In genomic region chr6:89597372-89597771, GRCh38 we compare ENCODE assay signal across 12 cellular contexts. TPM values are rescaled to one million over a fixed set of nuclear protein-coding genes. Genes with fewer than 3 reads are reported as not detected.
DNase-seq lines count a peak whose midpoint lies in the region; ATAC-seq and TF ChIP-seq lines count a peak whose summit lies in the region.
"Had no signal": no experiment of that assay in that cellular context is flagged by ENCODE, and none has a peak within 500 bp of the region (broad histone marks: within the 10 kb centered on the region; RNA-seq: fewer than 3 reads in every experiment).

No MANE protein-coding gene starts in this region.

- no peaks in the 10 kb centered on the region for H3K36me3 ChIP-seq in MM.1S (replicated peaks; ENCODE audit: insufficient read depth, low read length)
- H3K36me3 ChIP-seq in tibial artery: peaks cover 0 to 7% (median 0%) of the 10 kb centered on the region in 3 donors

- no peak for DNase-seq in activated CD8-positive, alpha-beta memory T cell treated with anti-CD3 and anti-CD28 coated beads, Interleukin-2, amount 10 ng/mL, durations not matched to agents 7 days and 5 days
- no peak for DNase-seq in activated CD8-positive, alpha-beta memory T cell treated with anti-CD3 and anti-CD28 coated beads, Interleukin-2, amount 50 U/mL, for 48 hours
- DNase-seq in MM.1S (no peak), tibial artery (no peak), OCI-M2 (lab: John Stamatoyannopoulos, UW; ENCODE audit: unreplicated experiment) (no peak)
- DNase-seq: DMS79, H9 had no signal

- H3K9me3 ChIP-seq in MM.1S (replicated peaks; ENCODE audit: insufficient read depth, low read length) (no peaks in the 10 kb centered on the region), tibial artery (no peaks in the 10 kb centered on the region)
- H3K9me3 ChIP-seq: SK-N-SH had no signal

- H3K27me3 ChIP-seq in MM.1S (replicated peaks; ENCODE audit: insufficient read depth, low read length): no peaks in the 10 kb centered on the region
- H3K27me3 ChIP-seq in tibial artery: no peaks in the 10 kb centered on the region

- peak overlapping the region; percentile 49 for H3K27ac Mint-ChIP-seq in activated CD8-positive, alpha-beta memory T cell treated with anti-CD3 and anti-CD28 coated beads, Interleukin-2, amount 10 ng/mL, durations not matched to agents 7 days and 5 days
- H3K27ac Mint-ChIP-seq in T-helper 1 cell treated with Interleukin-12 subunit alpha and Interleukin-12 subunit beta and Interleukin-4 antibody, amounts not matched to agents 30 μg/mL and 1 μg/mL, for 36 hours: peak overlapping the region; percentile 97
- H3K27ac Mint-ChIP-seq: H9 had no signal

- no peak for ATAC-seq in activated CD8-positive, alpha-beta memory T cell treated with anti-CD3 and anti-CD28 coated beads, Interleukin-2, amount 10 ng/mL, durations not matched to agents 7 days and 5 days
- ATAC-seq in HG02610 (IDR thresholded peaks at IDR 0.05; ENCODE audit: unreplicated experiment): no peak

- H2AFZ ChIP-seq in MM.1S (ENCODE audit: low read length): no peak overlapping the region

- no peaks in the 10 kb centered on the region for H3K79me2 ChIP-seq in MM.1S (ENCODE audit: low read length)

- H3K27ac ChIP-seq in MM.1S (ENCODE audit: low read length): peak overlapping the region; percentile 14; the same call in 1 of the 2 replicates
- peak overlapping the region; percentile 11 to 26 for H3K27ac ChIP-seq in tibial artery
- H3K27ac ChIP-seq: C4-2B had no signal

- peaks cover 8% of the 10 kb centered on the region; the same call in 1 of the 2 replicates for H3F3A ChIP-seq in MM.1S (ENCODE audit: insufficient read depth, low read length)

- intact Hi-C loops in tibial artery (cut with DNase I; ENCODE audit: low total_unique reads): no loop called here

- no peaks in the 10 kb centered on the region for H3K9me2 ChIP-seq in MM.1S (replicated peaks; ENCODE audit: insufficient read depth, low read length)
- H3K9me2 ChIP-seq: SK-N-SH had no signal

- H4K20me1 ChIP-seq in MM.1S (ENCODE audit: insufficient read depth, low read length): no peaks in the 10 kb centered on the region

- TF ChIP-seq CTCF in MM.1S (IDR thresholded peaks at IDR 0.05; ENCODE audit: low read length) (no peak), tibial artery (IDR thresholded peaks at IDR 0.05) (no peak)

- no peaks in the 10 kb centered on the region for H3K9me3 Mint-ChIP-seq in activated CD8-positive, alpha-beta memory T cell treated with anti-CD3 and anti-CD28 coated beads, Interleukin-2, amount 10 ng/mL, durations not matched to agents 7 days and 5 days (ENCODE audit: low read depth)
- H3K9me3 Mint-ChIP-seq in T-helper 1 cell treated with Interleukin-12 subunit alpha and Interleukin-12 subunit beta and Interleukin-4 antibody, amounts not matched to agents 30 μg/mL and 1 μg/mL, for 36 hours: peaks cover 21% of the 10 kb centered on the region
- H3K9me3 Mint-ChIP-seq: H9 had no signal

- CTCF ChIA-PET in activated CD8-positive, alpha-beta memory T cell treated with anti-CD3 and anti-CD28 coated beads, Interleukin-2, amount 10 ng/mL, durations not matched to agents 7 days and 5 days (lab: Charles Lee): interaction anchor here (1.6 to 1.7 kb wide), 3 partner anchors 12 to 225 kb away, joined by 9 read pairs; partner anchors contain the start of gene ANKRD6

- peaks cover 30% of the 10 kb centered on the region for H3K4me1 ChIP-seq in MM.1S (ENCODE audit: low read length)
- peaks cover 0 to 33% (median 0%) of the 10 kb centered on the region in 4 donors for H3K4me1 ChIP-seq in tibial artery

- H3K4me3 ChIP-seq in MM.1S (ENCODE audit: low read length) (no peak overlapping the region), tibial artery (no peak overlapping the region)

- H3K4me2 ChIP-seq in MM.1S (ENCODE audit: low read depth, low read length): 0 out of 2 replicates have a peak overlapping the region, but pooled peaks have one; percentile 12
- H3K4me2 ChIP-seq: SK-N-SH had no signal

- H3K36me3 Mint-ChIP-seq in activated CD8-positive, alpha-beta memory T cell treated with anti-CD3 and anti-CD28 coated beads, Interleukin-2, amount 10 ng/mL, durations not matched to agents 7 days and 5 days: peaks cover 7% of the 10 kb centered on the region
- H3K36me3 Mint-ChIP-seq in T-helper 1 cell treated with Interleukin-12 subunit alpha and Interleukin-12 subunit beta and Interleukin-4 antibody, amounts not matched to agents 30 μg/mL and 1 μg/mL, for 36 hours (ENCODE audit: low read depth): peaks cover 23% of the 10 kb centered on the region
- H3K36me3 Mint-ChIP-seq: IgD-negative memory B cell had no signal

- H3K27me3 Mint-ChIP-seq in activated CD8-positive, alpha-beta memory T cell treated with anti-CD3 and anti-CD28 coated beads, Interleukin-2, amount 10 ng/mL, durations not matched to agents 7 days and 5 days: no peaks in the 10 kb centered on the region
- H3K27me3 Mint-ChIP-seq in T-helper 1 cell treated with Interleukin-12 subunit alpha and Interleukin-12 subunit beta and Interleukin-4 antibody, amounts not matched to agents 30 μg/mL and 1 μg/mL, for 36 hours (ENCODE audit: low read depth): peaks cover 4% of the 10 kb centered on the region
- H3K27me3 Mint-ChIP-seq: IgD-negative memory B cell had no signal

- H3K9ac ChIP-seq in MM.1S (ENCODE audit: low read length): no peak overlapping the region
- H3K9ac ChIP-seq: SK-N-SH had no signal

- no peak overlapping the region for H3K4me3 Mint-ChIP-seq in activated CD8-positive, alpha-beta memory T cell treated with anti-CD3 and anti-CD28 coated beads, Interleukin-2, amount 10 ng/mL, durations not matched to agents 7 days and 5 days
- H3K4me3 Mint-ChIP-seq in T-helper 1 cell treated with Interleukin-12 subunit alpha and Interleukin-12 subunit beta and Interleukin-4 antibody, amounts not matched to agents 30 μg/mL and 1 μg/mL, for 36 hours: no peak overlapping the region
- H3K4me3 Mint-ChIP-seq: H9, IgD-negative memory B cell had no signal

- H3K4me1 Mint-ChIP-seq in activated CD8-positive, alpha-beta memory T cell treated with anti-CD3 and anti-CD28 coated beads, Interleukin-2, amount 10 ng/mL, durations not matched to agents 7 days and 5 days: peaks cover 40% of the 10 kb centered on the region
- peaks cover 37% of the 10 kb centered on the region for H3K4me1 Mint-ChIP-seq in T-helper 1 cell treated with Interleukin-12 subunit alpha and Interleukin-12 subunit beta and Interleukin-4 antibody, amounts not matched to agents 30 μg/mL and 1 μg/mL, for 36 hours (ENCODE audit: low read depth)

RNA-seq across cellular contexts. Expression of gene LYRM2, which starts 41.2 kb away (rescaled TPM):
- total RNA-seq in activated CD8-positive, alpha-beta memory T cell treated with anti-CD3 and anti-CD28 coated beads, Interleukin-2, amount 10 ng/mL, durations not matched to agents 7 days and 5 days: 10 to 100 TPM; 28.9 to 30.1 TPM
